1 cellular context compared by ENCODE assay signal in the genomic region with DNA sequence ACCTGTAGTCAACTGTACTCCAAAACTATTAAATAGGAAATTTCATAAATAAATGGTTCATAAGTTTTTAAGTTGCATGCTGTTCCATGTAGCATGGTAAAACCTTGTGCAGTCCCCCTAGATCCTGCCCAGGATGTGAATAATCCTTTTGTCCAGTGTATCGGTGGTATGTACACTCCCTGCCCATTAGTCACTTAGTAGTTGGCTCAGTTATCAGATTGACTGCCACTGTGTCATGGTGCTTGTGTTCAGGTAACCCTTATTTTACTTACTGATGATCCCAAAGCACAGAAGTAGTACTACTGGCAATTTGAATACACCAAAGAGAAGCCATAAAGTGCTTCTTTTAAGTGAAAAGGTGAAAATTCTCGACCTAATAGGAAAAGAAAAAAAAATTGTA.
TF ChIP-seq lines count a peak whose summit lies in the region.

No MANE protein-coding gene starts in this region.

TF ChIP-seq in HEK293T, 16 proteins besides CTCF, POLR2A, EP300 and RAD21 (continued from another document):
- no peak for TF ChIP-seq TARDBP (IDR thresholded peaks at IDR 0.05)
